In the genomic region with DNA sequence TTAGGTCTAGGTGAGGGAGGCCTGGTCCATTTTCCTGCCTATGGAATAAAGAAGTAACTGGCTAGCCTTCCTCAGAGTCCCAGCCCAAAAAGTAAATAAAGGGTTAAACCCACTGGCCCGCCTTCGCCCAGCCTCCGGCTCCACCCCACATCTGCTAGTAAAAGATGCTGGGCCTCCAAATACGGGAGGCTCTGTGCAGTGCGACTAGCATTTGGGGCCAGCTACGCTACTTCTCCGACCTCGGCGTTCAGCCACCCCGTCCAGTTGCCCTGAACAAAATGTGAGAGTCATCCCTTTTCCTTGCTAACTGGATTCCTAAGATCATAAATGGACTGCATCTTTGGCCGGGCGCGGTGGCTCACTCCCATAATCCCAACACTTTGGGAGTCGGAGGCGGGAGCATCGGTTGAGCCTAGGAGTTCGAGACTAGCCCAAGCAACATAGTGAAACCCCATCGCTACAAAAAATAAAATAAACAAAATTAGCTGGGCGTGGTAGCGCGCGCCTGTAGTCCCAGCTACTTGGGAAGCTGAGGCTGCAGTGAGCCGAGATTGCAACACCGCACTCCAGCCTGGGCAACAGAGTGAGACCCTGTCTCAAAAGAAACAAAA, we compare ENCODE assay signal across 8 cellular contexts.
DNase-seq lines count a peak whose midpoint lies in the region; ATAC-seq and TF ChIP-seq lines count a peak whose summit lies in the region.

No MANE protein-coding gene starts in this region.

- H3K27ac ChIP-seq in DND-41 (ENCODE audit: low read length) = no peak overlapping the region

- peaks cover 21 to 30% of the 10 kb centered on the region in 2 donors for H3K27me3 Mint-ChIP-seq in effector memory CD8-positive, alpha-beta T cell
- H3K27me3 Mint-ChIP-seq in memory B cell = peaks cover 17% of the 10 kb centered on the region

- no peak overlapping the region for H3K27ac Mint-ChIP-seq in effector memory CD8-positive, alpha-beta T cell
- H3K27ac Mint-ChIP-seq in memory B cell = no peak overlapping the region

- H3K27me3 ChIP-seq in DND-41 (ENCODE audit: insufficient read depth, low read length, poor library complexity) = peaks cover 40% of the 10 kb centered on the region

- H3K4me1 Mint-ChIP-seq in effector memory CD8-positive, alpha-beta T cell (ENCODE audit: low read depth in 2 of 2) = peaks cover 9 to 10% of the 10 kb centered on the region in 2 donors
- peaks cover 11% of the 10 kb centered on the region for H3K4me1 Mint-ChIP-seq in memory B cell

- no peaks in the 10 kb centered on the region for H3K36me3 Mint-ChIP-seq in effector memory CD8-positive, alpha-beta T cell (ENCODE audit: insufficient read depth)
- H3K36me3 Mint-ChIP-seq in memory B cell = no peaks in the 10 kb centered on the region

- DNase-seq in DND-41 = peak; percentile 12
- DNase-seq in NCI-H345 (lab: John Stamatoyannopoulos, UW) = peak; percentile 72
- DNase-seq in activated CD8-positive, alpha-beta memory T cell treated with anti-CD3 and anti-CD28 coated beads for 24 hours = peak; percentile 78
- DNase-seq in effector memory CD8-positive, alpha-beta T cell = peak; percentile 36 to 49 (median 43)
- no peak for DNase-seq in memory B cell (ENCODE audit: low spot score in 2 of 2)
- peak; percentile 23 for DNase-seq in stimulated activated CD8-positive, alpha-beta memory T cell treated with anti-CD3 and anti-CD28 coated beads, Interleukin-7, amount 100 ng/mL, for 24 hours (ENCODE audit: low read depth)

- no peak for ATAC-seq in DND-41 (ENCODE audit: insufficient read depth, low read depth)
- ATAC-seq in effector memory CD8-positive, alpha-beta T cell (replicated peaks) = peak; percentile 57
- ATAC-seq in memory B cell (ENCODE audit: low read depth) = peak; percentile 48
- no peak for ATAC-seq in GM21576 (IDR thresholded peaks at IDR 0.05; ENCODE audit: unreplicated experiment)
- ATAC-seq in HG02973 (IDR thresholded peaks at IDR 0.05; ENCODE audit: unreplicated experiment) = no peak

- peak overlapping the region; percentile 90 to 92 for H3K4me3 Mint-ChIP-seq in effector memory CD8-positive, alpha-beta T cell
- no peak overlapping the region for H3K4me3 Mint-ChIP-seq in memory B cell

- H3K9me3 ChIP-seq in DND-41 (ENCODE audit: insufficient read depth, low read length, severe bottlenecking) = no peaks in the 10 kb centered on the region

- no peak overlapping the region for H2AFZ ChIP-seq in DND-41 (ENCODE audit: low read depth, low read length)

- H3K36me3 ChIP-seq in DND-41 (ENCODE audit: insufficient read depth, low read length) = no peaks in the 10 kb centered on the region

- H4K20me1 ChIP-seq in DND-41 (ENCODE audit: insufficient read depth, low read length) = 0 out of 2 replicates have a peak, but pooled peaks cover 10% of the 10 kb centered on the region

- H3K4me2 ChIP-seq in DND-41 (ENCODE audit: insufficient read depth, low read length) = no peak overlapping the region

- no peak for TF ChIP-seq CTCF in DND-41 (IDR thresholded peaks at IDR 0.05; ENCODE audit: borderline replicate concordance, extremely low read depth, low read length, poor library complexity, severe bottlenecking)

- no peak overlapping the region for H3K4me3 ChIP-seq in DND-41 (ENCODE audit: low read depth in 1 of 2, low read length in 2 of 2)

- no peaks in the 10 kb centered on the region for H3K9me3 Mint-ChIP-seq in effector memory CD8-positive, alpha-beta T cell
- H3K9me3 Mint-ChIP-seq in memory B cell = no peaks in the 10 kb centered on the region

- no peaks in the 10 kb centered on the region for H3K4me1 ChIP-seq in DND-41 (ENCODE audit: insufficient read depth, low read length)

- H3K9ac ChIP-seq in DND-41 (ENCODE audit: low read depth, low read length) = no peak overlapping the region

- no peaks in the 10 kb centered on the region for H3K79me2 ChIP-seq in DND-41 (ENCODE audit: insufficient read depth, low read length)

Comparison
In these comparisons a context has a peak if more than half of its experiments do, and no peak if none do; other contexts are left out.
1. ATAC-seq: peak in effector memory CD8-positive, alpha-beta T cell (single experiment) and memory B cell (single experiment); none in DND-41 (single experiment), GM21576 (single experiment) and HG02973 (single experiment).
2. DNase-seq: peak in DND-41 (single experiment), NCI-H345 (single experiment), activated CD8-positive, alpha-beta memory T cell treated with anti-CD3 and anti-CD28 coated beads for 24 hours (single experiment), effector memory CD8-positive, alpha-beta T cell (3 of 3) and stimulated activated CD8-positive, alpha-beta memory T cell treated with anti-CD3 and anti-CD28 coated beads, Interleukin-7, amount 100 ng/mL, for 24 hours (single experiment); none in memory B cell (0 of 2).